8 cellular contexts compared by ENCODE assay signal in genomic region chr17:75323043-75323591, GRCh38. TPM values are rescaled to one million over a fixed set of nuclear protein-coding genes. Genes with fewer than 3 reads are reported as not detected.
DNase-seq lines count a peak whose midpoint lies in the region; ATAC-seq and TF ChIP-seq lines count a peak whose summit lies in the region.

No MANE protein-coding gene starts in this region.

- no peaks in the 10 kb centered on the region for H3K36me3 ChIP-seq in Panc1 (ENCODE audit: control insufficient read depth, insufficient read depth, low read length)
- peaks cover 14 to 79% (median 20%) of the 10 kb centered on the region in 3 donors for H3K36me3 ChIP-seq in esophagus squamous epithelium

- H3K27ac ChIP-seq in Panc1 (ENCODE audit: low read length) (no peak overlapping the region), esophagus squamous epithelium (peak overlapping the region in 1 of 4 donors; percentile 8)

- BruUV-seq in Panc1 (replicated peaks; lab: Mats Ljungman, UMichigan): no TSS peak

- peaks cover 30% of the 10 kb centered on the region for H3K4me1 Mint-ChIP-seq in activated T-cell treated with anti-CD3 and anti-CD28 coated beads, Interleukin-2, amount 50 U/mL, for 24 hours (ENCODE audit: low read depth)
- H3K4me1 Mint-ChIP-seq in nephron: peaks cover 15% of the 10 kb centered on the region

- DNase-seq in DMS153 treated with DMSO at 0.1 percent for 48 hours (lab: John Stamatoyannopoulos, UW; ENCODE audit: unreplicated experiment) (peak; percentile 45), Kasumi-1 (lab: John Stamatoyannopoulos, UW) (peak; percentile 93 to 94), Panc1 (ENCODE audit: low read depth, low spot score) (peak; percentile 53), esophagus squamous epithelium (lab: John Stamatoyannopoulos, UW) (no peak)
- DNase-seq in activated T-cell treated with anti-CD3 and anti-CD28 coated beads, Interleukin-2, amount 50 U/mL, for 24 hours: peak; percentile 86
- peak; percentile 86 for DNase-seq in stimulated activated naive CD4-positive, alpha-beta T cell treated with Interleukin-2 at 50 U/mL for 16 hours (lab: John Stamatoyannopoulos, UW)

- no peak overlapping the region for H3K4me3 ChIP-seq in Panc1 (ENCODE audit: low read depth in 2 of 2, low read length in 2 of 2)
- H3K4me3 ChIP-seq in esophagus squamous epithelium: no peak overlapping the region

- H3K9me3 Mint-ChIP-seq in activated T-cell treated with anti-CD3 and anti-CD28 coated beads, Interleukin-2, amount 50 U/mL, for 24 hours: no peaks in the 10 kb centered on the region
- H3K9me3 Mint-ChIP-seq in nephron: no peaks in the 10 kb centered on the region

- no peak for TF ChIP-seq POLR2A in esophagus squamous epithelium (IDR thresholded peaks at IDR 0.05)

- H3K27me3 ChIP-seq in Panc1 (ENCODE audit: control insufficient read depth, insufficient read depth, low read length) (no peaks in the 10 kb centered on the region), esophagus squamous epithelium (no peaks in the 10 kb centered on the region)

- CTCF ChIA-PET in Panc1 (lab: Charles Lee): interaction anchor here (0.6 to 1.3 kb wide), 14 partner anchors 12 to 370 kb away, joined by 3 to 14 read pairs (median 8); partner anchors contain the start of genes GRB2 and NUP85

- in situ Hi-C loops in Panc1 (cut with HindIII; ENCODE audit: low pct_unique_long_range_greater_than_20kb, low sequenced_read_pairs): no loop called here

- peaks cover 89% of the 10 kb centered on the region for H3K36me3 Mint-ChIP-seq in activated T-cell treated with anti-CD3 and anti-CD28 coated beads, Interleukin-2, amount 50 U/mL, for 24 hours (ENCODE audit: low read depth)
- peaks cover 40% of the 10 kb centered on the region for H3K36me3 Mint-ChIP-seq in nephron (ENCODE audit: low read depth)

- H3K4me1 ChIP-seq in Panc1 (ENCODE audit: control insufficient read depth, insufficient read depth, low read length) (no peaks in the 10 kb centered on the region), esophagus squamous epithelium (peaks cover 3 to 39% (median 5%) of the 10 kb centered on the region in 3 donors)

- TF ChIP-seq CTCF in Panc1 (IDR thresholded peaks at IDR 0.05): peak; percentile 92
- peak; percentile 68 to 89 (median 84) for TF ChIP-seq CTCF in esophagus squamous epithelium (IDR thresholded peaks at IDR 0.05)
- peak; percentile 70 to 80 (median 70) for TF ChIP-seq CTCF in nephron (IDR thresholded peaks at IDR 0.05; ENCODE audit: unreplicated experiment in 3 of 3)

- intact Hi-C loops in Panc1 (cut with micrococcal nuclease; ENCODE audit: unreplicated experiment): loop anchor here (1.0 kb wide), 1 partner anchor 81 kb away; no protein-coding TSS in a partner anchor
- intact Hi-C loops in esophagus squamous epithelium (cut with DNase I): loop anchor here (5.0 to 10.0 kb wide), 2 partner anchors 89 to 182 kb away; no protein-coding TSS in a partner anchor

- H3K9me3 ChIP-seq in Panc1 (ENCODE audit: control insufficient read depth, insufficient read depth, low read depth, low read length) (no peaks in the 10 kb centered on the region), esophagus squamous epithelium (no peaks in the 10 kb centered on the region)

- H3K27ac Mint-ChIP-seq in activated T-cell treated with anti-CD3 and anti-CD28 coated beads, Interleukin-2, amount 50 U/mL, for 24 hours: peak overlapping the region; percentile 81
- peak overlapping the region in 1 of 3 experiments; percentile 42 for H3K27ac Mint-ChIP-seq in nephron

- peak; percentile 89 for ATAC-seq in Panc1
- no peak for ATAC-seq in HG03095 (IDR thresholded peaks at IDR 0.05; ENCODE audit: unreplicated experiment)

- H3K4me3 Mint-ChIP-seq in activated T-cell treated with anti-CD3 and anti-CD28 coated beads, Interleukin-2, amount 50 U/mL, for 24 hours: no peak overlapping the region
- no peak overlapping the region for H3K4me3 Mint-ChIP-seq in nephron

- 18 to 23% methylated on average over 6 of the region's 6 CpGs for WGBS in esophagus squamous epithelium, 2 donors

- POLR2A ChIA-PET in Panc1 (lab: Charles Lee): interaction anchor here (0.5 kb wide), 1 partner anchor 57 kb away, joined by 7 read pairs; no protein-coding TSS in a partner anchor

- no peaks in the 10 kb centered on the region for H3K27me3 Mint-ChIP-seq in activated T-cell treated with anti-CD3 and anti-CD28 coated beads, Interleukin-2, amount 50 U/mL, for 24 hours
- no peaks in the 10 kb centered on the region for H3K27me3 Mint-ChIP-seq in nephron (ENCODE audit: low read depth)

RNA-seq across cellular contexts. Expression of gene SLC25A19, which starts 33.9 kb away (rescaled TPM):
- total RNA-seq in Panc1 (2021; ENCODE audit: unreplicated experiment): 29.0 TPM
- polyA plus RNA-seq in Panc1 (2012; ENCODE audit: insufficient read length): 18.9 TPM
- 10 to 100 TPM in 2 of 4 donors, 1 to 10 TPM in 2; 9.2 to 15.2 (median 11.2) TPM for total RNA-seq in esophagus squamous epithelium

RNA-seq across cellular contexts. Expression of gene MIF4GD, which starts 52.1 kb away (rescaled TPM):
- total RNA-seq in Panc1 (2021; ENCODE audit: unreplicated experiment): 34.4 TPM
- 40.5 TPM for polyA plus RNA-seq in Panc1 (2012; ENCODE audit: insufficient read length)
- total RNA-seq in esophagus squamous epithelium: 10 to 100 TPM; 14.6 to 28.0 (median 21.2) TPM
